Comparison of ENCODE assay signal across 1 cellular context in the genomic region with DNA sequence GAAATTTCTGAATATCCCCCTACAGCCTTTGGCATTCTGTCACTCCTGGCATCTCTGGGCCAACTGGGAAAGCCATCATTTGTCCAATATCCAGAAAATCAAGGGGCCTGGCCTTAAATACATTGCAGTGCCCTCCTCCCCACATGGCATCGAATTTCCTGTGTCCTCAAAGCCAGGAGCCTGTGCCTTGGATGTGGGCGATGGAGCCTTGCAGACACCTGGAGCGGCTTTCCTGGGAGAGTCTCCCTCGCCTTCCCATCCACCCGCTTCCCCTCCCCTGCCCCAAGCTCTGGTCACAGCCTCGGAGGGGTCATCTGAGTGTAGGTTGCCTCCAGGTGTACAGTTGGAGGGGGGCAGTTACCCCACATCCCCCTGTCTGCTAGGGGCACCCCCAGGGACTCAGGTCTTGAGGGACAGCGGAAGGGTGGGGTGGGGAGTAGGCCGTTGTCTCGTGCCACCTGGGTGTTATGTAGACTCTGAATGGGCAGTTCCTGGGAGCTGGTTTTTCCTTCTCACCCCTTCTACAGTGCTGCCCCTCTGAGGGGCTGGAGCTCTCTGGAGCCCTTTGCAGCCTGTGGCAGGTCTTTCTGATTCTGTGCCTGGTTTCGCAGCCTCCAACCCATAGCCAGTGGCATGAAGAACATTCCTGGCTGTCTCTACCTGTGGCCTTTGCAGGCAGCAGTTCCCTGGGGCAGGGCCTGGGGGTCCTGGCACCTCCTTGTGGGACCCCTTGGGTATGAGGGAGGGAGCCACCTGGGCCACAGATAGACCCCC.
TF ChIP-seq lines count a peak whose summit lies in the region.

No MANE protein-coding gene starts in this region.

TF ChIP-seq in WTC11, 78 proteins besides CTCF, POLR2A, EP300 and RAD21 (continued from another document):
- TF ChIP-seq, protein P1, sequence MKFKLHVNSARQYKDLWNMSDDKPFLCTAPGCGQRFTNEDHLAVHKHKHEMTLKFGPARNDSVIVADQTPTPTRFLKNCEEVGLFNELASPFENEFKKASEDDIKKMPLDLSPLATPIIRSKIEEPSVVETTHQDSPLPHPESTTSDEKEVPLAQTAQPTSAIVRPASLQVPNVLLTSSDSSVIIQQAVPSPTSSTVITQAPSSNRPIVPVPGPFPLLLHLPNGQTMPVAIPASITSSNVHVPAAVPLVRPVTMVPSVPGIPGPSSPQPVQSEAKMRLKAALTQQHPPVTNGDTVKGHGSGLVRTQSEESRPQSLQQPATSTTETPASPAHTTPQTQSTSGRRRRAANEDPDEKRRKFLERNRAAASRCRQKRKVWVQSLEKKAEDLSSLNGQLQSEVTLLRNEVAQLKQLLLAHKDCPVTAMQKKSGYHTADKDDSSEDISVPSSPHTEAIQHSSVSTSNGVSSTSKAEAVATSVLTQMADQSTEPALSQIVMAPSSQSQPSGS (CRISPR knock-in tag; IDR thresholded peaks at IDR 0.05; ENCODE audit: borderline replicate concordance, low read depth), result no peak
- TF ChIP-seq, protein P2, sequence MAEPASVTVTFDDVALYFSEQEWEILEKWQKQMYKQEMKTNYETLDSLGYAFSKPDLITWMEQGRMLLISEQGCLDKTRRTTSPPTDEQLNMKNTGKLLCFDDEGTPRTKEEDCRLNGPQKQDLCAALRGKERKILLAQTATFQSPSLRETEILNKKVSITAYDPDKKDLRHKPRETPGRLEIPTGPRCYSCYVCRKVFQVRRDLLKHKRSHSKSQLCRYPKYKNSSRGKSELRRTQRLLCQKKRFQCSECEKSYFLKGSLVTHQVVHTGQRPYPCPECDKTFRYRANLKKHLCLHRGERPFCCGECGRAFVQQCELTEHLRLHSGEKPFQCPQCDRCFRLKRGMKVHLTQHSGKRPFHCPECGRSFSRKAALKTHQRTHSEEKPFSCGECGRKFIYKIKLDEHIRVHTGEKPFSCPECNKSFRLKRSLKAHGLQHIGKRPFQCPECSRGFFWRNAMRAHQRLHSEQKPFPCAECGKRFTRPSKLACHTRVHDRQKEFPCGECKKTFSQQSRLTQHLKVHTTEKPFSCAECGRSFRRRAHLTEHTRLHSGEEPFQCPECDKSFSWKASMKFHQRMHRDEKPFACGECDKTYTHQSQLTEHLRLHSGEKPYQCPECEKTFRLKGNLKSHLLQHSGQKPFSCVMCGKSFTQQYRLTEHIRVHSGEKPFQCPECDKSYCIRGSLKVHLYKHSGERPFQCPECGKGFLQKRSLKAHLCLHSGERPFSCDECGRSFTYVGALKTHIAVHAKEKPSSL (CRISPR knock-in tag; conservative IDR thresholded peaks at IDR 0.05), result no peak
- TF ChIP-seq, protein P3, sequence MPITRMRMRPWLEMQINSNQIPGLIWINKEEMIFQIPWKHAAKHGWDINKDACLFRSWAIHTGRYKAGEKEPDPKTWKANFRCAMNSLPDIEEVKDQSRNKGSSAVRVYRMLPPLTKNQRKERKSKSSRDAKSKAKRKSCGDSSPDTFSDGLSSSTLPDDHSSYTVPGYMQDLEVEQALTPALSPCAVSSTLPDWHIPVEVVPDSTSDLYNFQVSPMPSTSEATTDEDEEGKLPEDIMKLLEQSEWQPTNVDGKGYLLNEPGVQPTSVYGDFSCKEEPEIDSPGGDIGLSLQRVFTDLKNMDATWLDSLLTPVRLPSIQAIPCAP (CRISPR knock-in tag; IDR thresholded peaks at IDR 0.05), result no peak
- TF ChIP-seq, protein P4, sequence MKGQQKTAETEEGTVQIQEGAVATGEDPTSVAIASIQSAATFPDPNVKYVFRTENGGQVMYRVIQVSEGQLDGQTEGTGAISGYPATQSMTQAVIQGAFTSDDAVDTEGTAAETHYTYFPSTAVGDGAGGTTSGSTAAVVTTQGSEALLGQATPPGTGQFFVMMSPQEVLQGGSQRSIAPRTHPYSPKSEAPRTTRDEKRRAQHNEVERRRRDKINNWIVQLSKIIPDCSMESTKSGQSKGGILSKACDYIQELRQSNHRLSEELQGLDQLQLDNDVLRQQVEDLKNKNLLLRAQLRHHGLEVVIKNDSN (CRISPR knock-in tag; IDR thresholded peaks at IDR 0.05), result no peak
- TF ChIP-seq ELF4 (CRISPR knock-in tag; IDR thresholded peaks at IDR 0.05; ENCODE audit: low read depth), result no peak
- no peak for TF ChIP-seq ZNF121 (CRISPR knock-in tag; IDR thresholded peaks at IDR 0.05)
- TF ChIP-seq, protein P5, sequence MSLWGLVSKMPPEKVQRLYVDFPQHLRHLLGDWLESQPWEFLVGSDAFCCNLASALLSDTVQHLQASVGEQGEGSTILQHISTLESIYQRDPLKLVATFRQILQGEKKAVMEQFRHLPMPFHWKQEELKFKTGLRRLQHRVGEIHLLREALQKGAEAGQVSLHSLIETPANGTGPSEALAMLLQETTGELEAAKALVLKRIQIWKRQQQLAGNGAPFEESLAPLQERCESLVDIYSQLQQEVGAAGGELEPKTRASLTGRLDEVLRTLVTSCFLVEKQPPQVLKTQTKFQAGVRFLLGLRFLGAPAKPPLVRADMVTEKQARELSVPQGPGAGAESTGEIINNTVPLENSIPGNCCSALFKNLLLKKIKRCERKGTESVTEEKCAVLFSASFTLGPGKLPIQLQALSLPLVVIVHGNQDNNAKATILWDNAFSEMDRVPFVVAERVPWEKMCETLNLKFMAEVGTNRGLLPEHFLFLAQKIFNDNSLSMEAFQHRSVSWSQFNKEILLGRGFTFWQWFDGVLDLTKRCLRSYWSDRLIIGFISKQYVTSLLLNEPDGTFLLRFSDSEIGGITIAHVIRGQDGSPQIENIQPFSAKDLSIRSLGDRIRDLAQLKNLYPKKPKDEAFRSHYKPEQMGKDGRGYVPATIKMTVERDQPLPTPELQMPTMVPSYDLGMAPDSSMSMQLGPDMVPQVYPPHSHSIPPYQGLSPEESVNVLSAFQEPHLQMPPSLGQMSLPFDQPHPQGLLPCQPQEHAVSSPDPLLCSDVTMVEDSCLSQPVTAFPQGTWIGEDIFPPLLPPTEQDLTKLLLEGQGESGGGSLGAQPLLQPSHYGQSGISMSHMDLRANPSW (CRISPR knock-in tag; conservative IDR thresholded peaks at IDR 0.05; ENCODE audit: low read depth), result no peak
- TF ChIP-seq ZNF138 (CRISPR knock-in tag; conservative IDR thresholded peaks at IDR 0.05), result no peak
- TF ChIP-seq SMAD3 (CRISPR knock-in tag; IDR thresholded peaks at IDR 0.05; ENCODE audit: borderline replicate concordance), result no peak
